Comparison of ENCODE assay signal across 8 cellular contexts in genomic region chr7:47253650-47254080, GRCh38.
DNase-seq lines count a peak whose midpoint lies in the region; ATAC-seq, FAIRE-seq and TF ChIP-seq lines count a peak whose summit lies in the region.

No MANE protein-coding gene starts in this region.

- TF ChIP-seq CTCF in bronchial epithelial cell (IDR thresholded peaks at IDR 0.05; ENCODE audit: insufficient read depth, low read length, severe bottlenecking) = no peak
- TF ChIP-seq CTCF in keratinocyte (optimal IDR thresholded peaks at IDR 0.05 in 1 of 3, IDR thresholded peaks at IDR 0.05 in 1 of 3, conservative IDR thresholded peaks at IDR 0.05 in 1 of 3; ENCODE audit: extremely low read depth in 1 of 3, insufficient read depth in 2 of 3, low read length in 3 of 3) = no peak
- TF ChIP-seq CTCF in smooth muscle cell (IDR thresholded peaks at IDR 0.05; ENCODE audit: borderline replicate concordance, insufficient read depth, poor library complexity, severe bottlenecking) = no peak

- no peaks in the 10 kb centered on the region for H3K79me2 ChIP-seq in keratinocyte (ENCODE audit: control insufficient read depth, insufficient read depth, low read length)
- no peaks in the 10 kb centered on the region for H3K79me2 ChIP-seq in smooth muscle cell (ENCODE audit: low read depth)

- H3K9ac ChIP-seq in keratinocyte (ENCODE audit: control insufficient read depth, extremely low read depth, insufficient read depth, low read length) (peak overlapping the region; percentile 37), smooth muscle cell (ENCODE audit: low read depth) (peak overlapping the region; percentile 73)

- dilution Hi-C loops in keratinocyte (cut with MboI; ENCODE audit: extremely low pct_ligation_motif_present, low sequenced_read_pairs) = no loop called here

- H3K27me3 ChIP-seq in bronchial epithelial cell (ENCODE audit: control insufficient read depth, insufficient read depth, low read length) (no peaks in the 10 kb centered on the region), keratinocyte (ENCODE audit: control insufficient read depth, extremely low read depth, insufficient read depth, low read length) (peaks cover 4% of the 10 kb centered on the region), smooth muscle cell (ENCODE audit: low read depth) (no peaks in the 10 kb centered on the region)

- H3K9me3 ChIP-seq in keratinocyte (ENCODE audit: control insufficient read depth, low read depth, low read length) (no peaks in the 10 kb centered on the region), smooth muscle cell (replicated peaks; ENCODE audit: low read depth) (no peaks in the 10 kb centered on the region)

- DNase-seq in NOMO-1 (lab: John Stamatoyannopoulos, UW; ENCODE audit: unreplicated experiment in 2 of 2) (peak; percentile 42 to 46), NOMO-1 treated with dmso at 0.1 percent for 144 hours (lab: John Stamatoyannopoulos, UW; ENCODE audit: unreplicated experiment) (no peak), NCI-H748 treated with DMSO at 0.1 percent for 48 hours (lab: John Stamatoyannopoulos, UW) (peak; percentile 18), bronchial epithelial cell (ENCODE audit: low read depth) (peak; percentile 50), keratinocyte (ENCODE audit: low read depth, low spot score) (no peak), smooth muscle cell (lab: John Stamatoyannopoulos, UW; ENCODE audit: unreplicated experiment) (peak; percentile 41), DMS114 treated with DMSO at 0.1 percent for 48 hours (lab: John Stamatoyannopoulos, UW; ENCODE audit: unreplicated experiment) (no peak)

- H3K27ac ChIP-seq in keratinocyte (ENCODE audit: control insufficient read depth, insufficient read depth, low read length) (no peak overlapping the region), smooth muscle cell (ENCODE audit: low read depth) (peak overlapping the region; percentile 73)

- peak; percentile 21 for ATAC-seq in HG02623 (IDR thresholded peaks at IDR 0.05; ENCODE audit: unreplicated experiment)

- 3% methylated on average over 14 of the region's 14 CpGs for WGBS in smooth muscle cell (ENCODE audit: low lambda C conversion rate)

- no peaks in the 10 kb centered on the region for H4K20me1 ChIP-seq in keratinocyte (ENCODE audit: control insufficient read depth, extremely low read depth, insufficient read depth, low read length)
- H4K20me1 ChIP-seq in smooth muscle cell (ENCODE audit: low read depth) = no peaks in the 10 kb centered on the region

- H3K4me1 ChIP-seq in keratinocyte (ENCODE audit: control insufficient read depth, extremely low read depth, insufficient read depth, low read length) (peaks cover 4% of the 10 kb centered on the region), smooth muscle cell (ENCODE audit: low read depth) (no peaks in the 10 kb centered on the region)

- H3K9me1 ChIP-seq in keratinocyte (ENCODE audit: control insufficient read depth, extremely low read depth, insufficient read depth, low read length) = no peaks in the 10 kb centered on the region

- H3F3A ChIP-seq in smooth muscle cell (ENCODE audit: low read depth) = peaks cover 6% of the 10 kb centered on the region

- H3K4me3 ChIP-seq in bronchial epithelial cell (ENCODE audit: low read depth, low read length) = peak overlapping the region; percentile 50
- H3K4me3 ChIP-seq in keratinocyte (ENCODE audit: control insufficient read depth in 2 of 3, extremely low read depth in 1 of 3, insufficient read depth in 2 of 3, low read depth in 1 of 3, low read length in 3 of 3) = peak overlapping the region; percentile 29 to 59 (median 49)
- peak overlapping the region; percentile 70 for H3K4me3 ChIP-seq in smooth muscle cell

- no peaks in the 10 kb centered on the region for H3K36me3 ChIP-seq in bronchial epithelial cell (ENCODE audit: control insufficient read depth, insufficient read depth, low read length)
- H3K36me3 ChIP-seq in keratinocyte (ENCODE audit: control insufficient read depth in 2 of 2, extremely low read depth in 1 of 2, insufficient read depth in 2 of 2, low read length in 2 of 2) = no peaks in the 10 kb centered on the region
- peaks cover 5% of the 10 kb centered on the region for H3K36me3 ChIP-seq in smooth muscle cell (ENCODE audit: low read depth)

- H2AFZ ChIP-seq in keratinocyte (ENCODE audit: control insufficient read depth, low read length) = peak overlapping the region; percentile 75
- H2AFZ ChIP-seq in smooth muscle cell (ENCODE audit: low read depth) = peak overlapping the region; percentile 81

- FAIRE-seq in bronchial epithelial cell (lab: Jason Lieb, UNC) (no peak), keratinocyte (lab: Jason Lieb, UNC) (no peak)

- peak overlapping the region; percentile 52 for H3K4me2 ChIP-seq in keratinocyte (ENCODE audit: control insufficient read depth, extremely low read depth, insufficient read depth, low read depth, low read length)
- H3K4me2 ChIP-seq in smooth muscle cell = peak overlapping the region; percentile 95

Comparison
In these comparisons a context has a peak if more than half of its experiments do, and no peak if none do; other contexts are left out.
1. DNase-seq: peak in NOMO-1 (2 of 2), NCI-H748 treated with DMSO at 0.1 percent for 48 hours (single experiment), bronchial epithelial cell (single experiment) and smooth muscle cell (single experiment); none in NOMO-1 treated with dmso at 0.1 percent for 144 hours (single experiment), keratinocyte (single experiment) and DMS114 treated with DMSO at 0.1 percent for 48 hours (single experiment).
2. Peak in every context shown above with its lines, with median percentiles within 50 percentile points of each other: H3K4me3 ChIP-seq.